Comparison of ENCODE assay signal across 20 cellular contexts in genomic region chr3:112686360-112686759, GRCh38. TPM values are rescaled to one million over a fixed set of nuclear protein-coding genes. Genes with fewer than 3 reads are reported as not detected.
DNase-seq lines count a peak whose midpoint lies in the region; ATAC-seq, FAIRE-seq and TF ChIP-seq lines count a peak whose summit lies in the region.
"Had no signal": no experiment of that assay in that cellular context is flagged by ENCODE, and none has a peak within 500 bp of the region (broad histone marks: within the 10 kb centered on the region; RNA-seq: fewer than 3 reads in every experiment).

No MANE protein-coding gene starts in this region.

- H3K4me3 Mint-ChIP-seq in activated CD4-positive, alpha-beta T cell treated with anti-CD3 and anti-CD28 coated beads, Interleukin-2, amount 10 ng/mL, durations not matched to agents 24 days and 14 days: no peak overlapping the region
- H3K4me3 Mint-ChIP-seq in astrocyte (ENCODE audit: unreplicated experiment): no peak overlapping the region
- H3K4me3 Mint-ChIP-seq in nephron progenitor cell: no peak overlapping the region

- peak overlapping the region; percentile 9 for H3K27ac ChIP-seq in astrocyte (ENCODE audit: low read depth, low read length)
- H3K27ac ChIP-seq in SJCRH30: no peak overlapping the region
- H3K27ac ChIP-seq: Peyer's patch had no signal

- intact Hi-C loops in activated CD4-positive, alpha-beta T cell treated with anti-CD3 and anti-CD28 coated beads, Interleukin-2, amount 10 ng/mL, durations not matched to agents 24 days and 14 days (cut with micrococcal nuclease): no loop called here

- H3K9me3 Mint-ChIP-seq in activated CD4-positive, alpha-beta T cell treated with anti-CD3 and anti-CD28 coated beads, Interleukin-2, amount 10 ng/mL, durations not matched to agents 24 days and 14 days: peaks cover 3% of the 10 kb centered on the region
- peaks cover 2% of the 10 kb centered on the region for H3K9me3 Mint-ChIP-seq in astrocyte (ENCODE audit: unreplicated experiment)
- peaks cover under 1% of the 10 kb centered on the region for H3K9me3 Mint-ChIP-seq in nephron progenitor cell

- no peaks in the 10 kb centered on the region for H3K36me3 Mint-ChIP-seq in activated CD4-positive, alpha-beta T cell treated with anti-CD3 and anti-CD28 coated beads, Interleukin-2, amount 10 ng/mL, durations not matched to agents 24 days and 14 days (ENCODE audit: low read depth)
- no peaks in the 10 kb centered on the region for H3K36me3 Mint-ChIP-seq in astrocyte (ENCODE audit: low read depth, unreplicated experiment)
- no peaks in the 10 kb centered on the region for H3K36me3 Mint-ChIP-seq in nephron progenitor cell (ENCODE audit: low read depth)

- peaks cover 14% of the 10 kb centered on the region for H3K27me3 Mint-ChIP-seq in activated CD4-positive, alpha-beta T cell treated with anti-CD3 and anti-CD28 coated beads, Interleukin-2, amount 10 ng/mL, durations not matched to agents 24 days and 14 days
- no peaks in the 10 kb centered on the region for H3K27me3 Mint-ChIP-seq in astrocyte (ENCODE audit: low read depth, unreplicated experiment)
- H3K27me3 Mint-ChIP-seq in nephron progenitor cell (ENCODE audit: low read depth, poor library complexity): no peaks in the 10 kb centered on the region

- no peak overlapping the region for H3K4me3 ChIP-seq in astrocyte (ENCODE audit: insufficient read depth, low read depth, low read length)
- no peak overlapping the region for H3K4me3 ChIP-seq in SJCRH30
- H3K4me3 ChIP-seq: MG63, Peyer's patch had no signal

- no peaks in the 10 kb centered on the region for H3K79me2 ChIP-seq in astrocyte (ENCODE audit: insufficient read depth, low read length)

- no peak for ATAC-seq in HG03571 (IDR thresholded peaks at IDR 0.05; ENCODE audit: unreplicated experiment)

- no peak overlapping the region for H3K9ac ChIP-seq in astrocyte (ENCODE audit: low read length)

- no peak overlapping the region for H3K27ac Mint-ChIP-seq in activated CD4-positive, alpha-beta T cell treated with anti-CD3 and anti-CD28 coated beads, Interleukin-2, amount 10 ng/mL, durations not matched to agents 24 days and 14 days
- H3K27ac Mint-ChIP-seq in astrocyte (ENCODE audit: unreplicated experiment): peak overlapping the region; percentile 55
- peak overlapping the region; percentile 71 for H3K27ac Mint-ChIP-seq in nephron progenitor cell

- no peaks in the 10 kb centered on the region for H3K36me3 ChIP-seq in astrocyte (ENCODE audit: insufficient read depth, low read length)
- no peaks in the 10 kb centered on the region for H3K36me3 ChIP-seq in SJCRH30
- H3K36me3 ChIP-seq: Peyer's patch had no signal

- H4K20me1 ChIP-seq in astrocyte (ENCODE audit: insufficient read depth, low read length): no peaks in the 10 kb centered on the region

- H2AFZ ChIP-seq in astrocyte (ENCODE audit: low read depth, low read length): no peak overlapping the region

- H3K9me3 ChIP-seq in astrocyte (ENCODE audit: insufficient read depth, low read depth, low read length) (no peaks in the 10 kb centered on the region), SJCRH30 (replicated peaks) (0 out of 2 replicates have a peak, but pooled peaks cover 3% of the 10 kb centered on the region)
- H3K9me3 ChIP-seq: MG63, Peyer's patch had no signal

- H3K4me1 Mint-ChIP-seq in activated CD4-positive, alpha-beta T cell treated with anti-CD3 and anti-CD28 coated beads, Interleukin-2, amount 10 ng/mL, durations not matched to agents 24 days and 14 days: peaks cover 15% of the 10 kb centered on the region
- peaks cover 51% of the 10 kb centered on the region for H3K4me1 Mint-ChIP-seq in astrocyte (ENCODE audit: low read depth, unreplicated experiment)
- peaks cover 19% of the 10 kb centered on the region for H3K4me1 Mint-ChIP-seq in nephron progenitor cell

- no peak for FAIRE-seq in astrocyte (lab: Jason Lieb, UNC)
- FAIRE-seq: GM12891, GM18507 had no signal

- TF ChIP-seq CTCF in astrocyte (IDR thresholded peaks at IDR 0.05; ENCODE audit: insufficient read depth, low read depth, low read length) (no peak), nephron progenitor cell (IDR thresholded peaks at IDR 0.05) (no peak)

- peak; percentile 47 for DNase-seq in activated CD4-positive, alpha-beta T cell treated with anti-CD3 and anti-CD28 coated beads, Interleukin-2, amount 10 ng/mL, durations not matched to agents 24 days and 14 days
- no peak for DNase-seq in activated CD4-positive, alpha-beta T cell treated with anti-CD3 and anti-CD28 coated beads, Interleukin-2, amount 50 U/mL, for 1 hour
- DNase-seq in astrocyte (ENCODE audit: low read depth) (no peak), nephron progenitor cell (no peak), SJCRH30 (no peak), occipital lobe (lab: John Stamatoyannopoulos, UW) (no peak)
- DNase-seq in stimulated activated CD4-positive, alpha-beta T cell treated with anti-CD3 and anti-CD28 coated beads, Interleukin-1b, Interleukin-23, amount 100 ng/mL, for 48 hours: no peak
- DNase-seq: C1 segment of cervical spinal cord, DND-41, GDM1, Karpas-422, MG63, NCI-H1092 treated with DMSO at 0.1 percent for 48 hours, NCI-H2081 treated with DMSO at 0.1 percent for 48 hours, NCI-H510A treated with DMSO at 0.1 percent for 48 hours, Peyer's patch, Right ventricle myocardium superior had no signal

- no peak overlapping the region for H3K4me2 ChIP-seq in astrocyte (ENCODE audit: low read length)

- H3K4me1 ChIP-seq in astrocyte (ENCODE audit: insufficient read depth, low read length): peaks cover 48% of the 10 kb centered on the region
- H3K4me1 ChIP-seq in SJCRH30: peaks cover 10% of the 10 kb centered on the region
- H3K4me1 ChIP-seq: Peyer's patch had no signal

- H3K27me3 ChIP-seq in astrocyte (ENCODE audit: insufficient read depth, low read length) (no peaks in the 10 kb centered on the region), SJCRH30 (no peaks in the 10 kb centered on the region)
- H3K27me3 ChIP-seq: MG63, Peyer's patch had no signal

RNA-seq across cellular contexts. Expression of gene CCDC80, which starts 45.4 kb away (rescaled TPM):
- total RNA-seq in activated CD4-positive, alpha-beta T cell treated with anti-CD3 and anti-CD28 coated beads, Interleukin-2, amount 10 ng/mL, durations not matched to agents 24 days and 14 days: not detected in 2 replicates
- total RNA-seq in astrocyte: 272 and 333 TPM in 2 replicates
- 14.5 and 18.0 TPM in 2 replicates for total RNA-seq in SJCRH30 (2014; rRNA removed; shearing (Covaris generic))
- total RNA-seq in occipital lobe: 5.1 TPM

Comparison
In these comparisons a context has a peak if more than half of its experiments do, and no peak if none do; other contexts are left out.
1. RNA of gene CCDC80, which starts 45.4 kb away (total RNA-seq): 272 to 333 TPM in astrocyte; 14.5 to 18.0 TPM in SJCRH30, 5.1 TPM in occipital lobe (single experiment) and not detected in activated CD4-positive, alpha-beta T cell treated with anti-CD3 and anti-CD28 coated beads, Interleukin-2, amount 10 ng/mL, durations not matched to agents 24 days and 14 days; every median in the first group is over 10 times any median in the second.